ENCODE assay signal across 21 cellular contexts in the genomic region with DNA sequence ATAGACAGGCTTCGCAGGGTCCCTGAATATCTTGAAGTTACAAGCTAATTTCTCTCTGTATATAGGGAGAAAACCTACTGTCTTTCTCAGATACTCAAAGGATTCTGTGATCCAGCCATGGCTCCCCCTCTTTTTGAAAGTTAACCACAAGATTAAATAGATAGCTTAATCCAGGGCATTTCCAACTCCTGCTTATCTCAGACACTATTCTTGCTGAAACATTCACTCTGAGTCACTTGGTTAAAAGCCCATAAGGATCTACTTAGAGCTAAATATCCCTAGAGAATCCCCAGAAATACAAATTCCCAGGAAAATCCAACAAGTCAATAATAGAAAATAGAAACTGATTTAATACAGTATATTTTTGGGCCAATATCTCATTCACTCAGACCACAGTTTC.
DNase-seq lines count a peak whose midpoint lies in the region; TF ChIP-seq lines count a peak whose summit lies in the region.
"Had no signal": no experiment of that assay in that cellular context is flagged by ENCODE, and none has a peak within 500 bp of the region (broad histone marks: within the 10 kb centered on the region; RNA-seq: fewer than 3 reads in every experiment).

No MANE protein-coding gene starts in this region.

- H3K9me3 Mint-ChIP-seq in activated CD4-positive, alpha-beta memory T cell treated with anti-CD3 and anti-CD28 coated beads for 36 hours: no peaks in the 10 kb centered on the region
- H3K9me3 Mint-ChIP-seq: activated T-helper 2 cell treated with anti-CD3 and anti-CD28 coated beads, Interferon-gamma antibody, Interleukin-2, Interleukin-4, amounts not matched to agents 10 μg/mL and 5 μg/mL and 100 μg/mL, durations not matched to agents 14 hours and 24 hours and 36 hours; GM23338 had no signal

- intact Hi-C loops in activated CD4-positive, alpha-beta memory T cell treated with anti-CD3 and anti-CD28 coated beads for 36 hours (cut with micrococcal nuclease): no loop called here

- H3K4me1 Mint-ChIP-seq in activated CD4-positive, alpha-beta memory T cell treated with anti-CD3 and anti-CD28 coated beads for 36 hours (ENCODE audit: low read depth): no peaks in the 10 kb centered on the region
- H3K4me1 Mint-ChIP-seq: CD8-positive, alpha-beta memory T cell; GM23338; naive thymus-derived CD4-positive, alpha-beta T cell had no signal

- CTCF ChIA-PET in activated CD4-positive, alpha-beta memory T cell treated with anti-CD3 and anti-CD28 coated beads for 36 hours (lab: Charles Lee): no interaction called here

- no peaks in the 10 kb centered on the region for H3K36me3 Mint-ChIP-seq in activated CD4-positive, alpha-beta memory T cell treated with anti-CD3 and anti-CD28 coated beads for 36 hours
- H3K36me3 Mint-ChIP-seq: CD8-positive, alpha-beta memory T cell; naive thymus-derived CD4-positive, alpha-beta T cell had no signal

- no peaks in the 10 kb centered on the region for H3K27me3 Mint-ChIP-seq in activated CD4-positive, alpha-beta memory T cell treated with anti-CD3 and anti-CD28 coated beads for 36 hours
- H3K27me3 Mint-ChIP-seq: CD8-positive, alpha-beta memory T cell; naive thymus-derived CD4-positive, alpha-beta T cell had no signal

- TF ChIP-seq CTCF in choroid plexus epithelial cell (conservative IDR thresholded peaks at IDR 0.05; ENCODE audit: low read depth, low read length) (no peak), GM20000 (IDR thresholded peaks at IDR 0.05; ENCODE audit: extremely low read depth, missing control alignments) (no peak)

- no peak overlapping the region for H3K4me3 Mint-ChIP-seq in activated CD4-positive, alpha-beta memory T cell treated with anti-CD3 and anti-CD28 coated beads for 36 hours
- H3K4me3 Mint-ChIP-seq: CD8-positive, alpha-beta memory T cell; GM23338; naive thymus-derived CD4-positive, alpha-beta T cell had no signal

- H3K27ac Mint-ChIP-seq in activated CD4-positive, alpha-beta memory T cell treated with anti-CD3 and anti-CD28 coated beads for 36 hours: no peak overlapping the region
- H3K27ac Mint-ChIP-seq: activated T-helper 2 cell treated with anti-CD3 and anti-CD28 coated beads, Interferon-gamma antibody, Interleukin-2, Interleukin-4, amounts not matched to agents 10 μg/mL and 5 μg/mL and 100 μg/mL, durations not matched to agents 14 hours and 24 hours and 36 hours; CD8-positive, alpha-beta memory T cell; GM23338; naive thymus-derived CD4-positive, alpha-beta T cell had no signal

- no peak overlapping the region for H3K4me3 ChIP-seq in choroid plexus epithelial cell (ENCODE audit: low read depth, low read length)
- H3K4me3 ChIP-seq in skeletal muscle cell (ENCODE audit: low read depth, low read length): no peak overlapping the region
- H3K4me3 ChIP-seq: breast epithelium, GM23338, heart right ventricle, MG63, upper lobe of right lung had no signal

- peak; percentile 32 for DNase-seq in AG20443 (ENCODE audit: low spot score)
- DNase-seq in LHCN-M2 (ENCODE audit: low read depth): peak; percentile 18
- peak; percentile 3 for DNase-seq in choroid plexus epithelial cell (ENCODE audit: low read depth)
- peak; percentile 5 for DNase-seq in skeletal muscle cell (ENCODE audit: low read depth)
- no peak for DNase-seq in activated CD4-positive, alpha-beta memory T cell treated with anti-CD3 and anti-CD28 coated beads for 36 hours
- no peak for DNase-seq in NCI-H1436 (lab: John Stamatoyannopoulos, UW)
- DNase-seq in GM20000 (ENCODE audit: low spot score): no peak
- DNase-seq: activated CD8-positive, alpha-beta memory T cell treated with anti-CD3 and anti-CD28 coated beads, Interleukin-2, amount 50 U/mL, for 48 hours; AML-193; CD8-positive, alpha-beta memory T cell; DMS53; heart right ventricle; mesendoderm; MG63; naive thymus-derived CD4-positive, alpha-beta T cell; NCI-H1417; NCI-H446; upper lobe of right lung had no signal

- POLR2A ChIA-PET in activated CD4-positive, alpha-beta memory T cell treated with anti-CD3 and anti-CD28 coated beads for 36 hours (lab: Charles Lee): no interaction called here

Comparison
In these comparisons a context has a peak if more than half of its experiments do, and no peak if none do; other contexts are left out.
1. DNase-seq: peak in AG20443 (single experiment), LHCN-M2 (single experiment), choroid plexus epithelial cell (single experiment) and skeletal muscle cell (single experiment); none in activated CD4-positive, alpha-beta memory T cell treated with anti-CD3 and anti-CD28 coated beads for 36 hours (single experiment), NCI-H1436 (single experiment) and GM20000 (single experiment).